20 cellular contexts compared by ENCODE assay signal in genomic region chr12:50839032-50839431, GRCh38. TPM values are rescaled to one million over a fixed set of nuclear protein-coding genes. Genes with fewer than 3 reads are reported as not detected.
"Had no signal": no experiment of that assay in that cellular context is flagged by ENCODE, and none has a peak within 500 bp of the region (broad histone marks: within the 10 kb centered on the region; RNA-seq: fewer than 3 reads in every experiment).

No MANE protein-coding gene starts in this region.

- H3K4me1 ChIP-seq: gastroesophageal sphincter had no signal

- H3K4me3 ChIP-seq: cardiac muscle cell, gastroesophageal sphincter, heart right ventricle had no signal

- H3K27me3 ChIP-seq: cardiac muscle cell had no signal

- DNase-seq: activated CD4-positive, alpha-beta T cell treated with anti-CD3 and anti-CD28 coated beads for 36 hours; activated CD4-positive, alpha-beta T cell treated with anti-CD3 and anti-CD28 coated beads, Interleukin-2, amount 50 U/mL, for 48 hours; effector memory CD8-positive, alpha-beta T cell; heart right ventricle; natural killer cell; stimulated activated naive CD4-positive, alpha-beta T cell; SW 1271; T-helper 2 cell had no signal

- ATAC-seq: activated CD4-positive, alpha-beta T cell treated with anti-CD3 and anti-CD28 coated beads for 36 hours; effector memory CD8-positive, alpha-beta T cell; gastroesophageal sphincter; heart right ventricle; natural killer cell; sciatic nerve; WTC11 had no signal

- H3K9me3 ChIP-seq: neutrophil had no signal

- H3K27ac ChIP-seq: cardiac muscle cell, gastroesophageal sphincter, heart right ventricle, neutrophil had no signal

- H3K36me3 ChIP-seq: cardiac muscle cell, gastroesophageal sphincter, heart right ventricle, neutrophil had no signal

RNA-seq across cellular contexts. Expression of gene TMPRSS12, which starts 3.7 kb away (rescaled TPM):
- total RNA-seq: activated CD4-positive, alpha-beta T cell treated with anti-CD3 and anti-CD28 coated beads for 36 hours; activated T-helper 1 cell treated with anti-CD3 and anti-CD28 coated beads, Interleukin-12 subunit alpha, Interleukin-12 subunit beta, Interleukin-2, Interleukin-4 antibody, amounts not matched to agents 30 ng/mL and 10 ng/mL and 1 ng/mL, durations not matched to agents 14 hours and 24 hours and 36 hours; cardiac muscle cell; chondrocyte; dermis microvascular lymphatic vessel endothelial cell; gastroesophageal sphincter; heart right ventricle; liver; mesenteric fat pad; natural killer cell; sciatic nerve; urinary bladder; WTC11 had no signal
- polyA plus RNA-seq: cardiac muscle cell, heart right ventricle, liver, thymus, urinary bladder had no signal
